9 cellular contexts compared by ENCODE assay signal in the genomic region with DNA sequence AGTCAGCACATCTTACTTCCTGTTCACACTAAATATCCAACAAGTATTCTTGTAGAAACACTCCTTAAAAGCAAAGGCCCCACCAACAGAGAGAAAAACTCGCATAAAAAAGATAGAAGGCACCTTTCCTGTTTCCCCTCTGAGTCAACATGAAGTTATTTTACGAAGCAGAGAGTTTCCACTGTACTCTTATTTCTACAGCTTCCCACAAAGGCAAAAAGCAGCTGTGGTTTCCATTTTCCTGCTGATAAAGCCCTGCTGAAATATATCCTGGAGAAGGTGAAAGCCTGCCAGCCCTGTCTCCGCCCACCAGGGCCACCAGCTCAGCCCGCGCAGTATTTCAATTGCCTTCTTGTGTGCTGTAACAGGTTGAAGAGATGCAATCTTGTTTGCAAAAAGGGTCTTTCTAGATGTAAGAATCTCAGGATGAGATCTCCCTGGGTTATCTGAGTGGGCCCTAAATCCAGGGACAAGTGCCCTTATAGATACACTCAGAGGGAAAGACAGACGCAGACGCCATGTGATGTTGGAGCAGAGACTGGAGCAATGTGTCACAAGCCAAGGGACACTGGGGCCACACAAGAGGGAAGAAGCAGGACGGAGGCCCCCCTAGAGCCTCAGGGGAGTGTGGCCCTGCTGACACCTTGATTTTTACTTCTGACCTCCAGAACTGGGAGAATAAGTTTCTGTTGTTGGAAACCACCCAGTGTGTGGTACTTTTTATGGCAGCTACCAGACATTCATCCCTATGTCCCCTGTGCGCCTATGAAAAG. TPM values are rescaled to one million over a fixed set of nuclear protein-coding genes. Genes with fewer than 3 reads are reported as not detected.
A peak's percentile ranks its signal among the peaks of the same experiment; 100 is the strongest.
DNase-seq lines count a peak whose midpoint lies in the region; ATAC-seq and TF ChIP-seq lines count a peak whose summit lies in the region.
"Had no signal": no experiment of that assay in that cellular context is flagged by ENCODE, and none has a peak within 500 bp of the region (broad histone marks: within the 10 kb centered on the region; RNA-seq: fewer than 3 reads in every experiment).

No MANE protein-coding gene starts in this region.

- DNase-seq in T-helper 1 cell (peak in 3 of 5 donors; percentile 44 to 73 (median 51)), brain microvascular endothelial cell (peak; percentile 22), natural killer cell (no peak), NCI-H446 treated with DMSO at 0.1 percent for 48 hours (lab: John Stamatoyannopoulos, UW) (no peak), AG20443 (ENCODE audit: low spot score) (no peak), GM23248 (no peak)

- no peak overlapping the region for H3K4me2 ChIP-seq in GM23248 (ENCODE audit: unreplicated experiment)

- H3F3A ChIP-seq in GM23248 (ENCODE audit: insufficient read depth): no peaks in the 10 kb centered on the region

- no peaks in the 10 kb centered on the region for H3K27me3 ChIP-seq in brain microvascular endothelial cell (replicated peaks)
- H3K27me3 ChIP-seq in GM23248 (replicated peaks; ENCODE audit: insufficient read depth): no peaks in the 10 kb centered on the region

- peak; percentile 31 for ATAC-seq in GM18868 (IDR thresholded peaks at IDR 0.05; ENCODE audit: unreplicated experiment)
- ATAC-seq in natural killer cell: peak; percentile 27 to 44 (median 44)
- ATAC-seq in GM19397 (IDR thresholded peaks at IDR 0.05; ENCODE audit: unreplicated experiment): no peak
- ATAC-seq: HCT116 had no signal

- H3K36me3 Mint-ChIP-seq in natural killer cell: no peaks in the 10 kb centered on the region

- H3K36me3 ChIP-seq in brain microvascular endothelial cell (replicated peaks) (no peaks in the 10 kb centered on the region), GM23248 (ENCODE audit: low read depth) (no peaks in the 10 kb centered on the region)

- H3K79me2 ChIP-seq in GM23248 (ENCODE audit: insufficient read depth): no peaks in the 10 kb centered on the region

- H3K4me1 ChIP-seq in GM23248 (ENCODE audit: insufficient read depth): no peaks in the 10 kb centered on the region; the same call in 1 of the 2 replicates

- no peaks in the 10 kb centered on the region for H3K9me3 Mint-ChIP-seq in natural killer cell

- peaks cover 84 to 92% of the 10 kb centered on the region in 2 donors for H3K4me1 Mint-ChIP-seq in natural killer cell

- WGBS in GM23248 (ENCODE audit: low coverage in 1 of 2, low lambda C conversion rate in 2 of 2, missing lambda C conversion rate in 2 of 2), 2 experiments: 78 to 79% methylated on average over 9 of the region's 9 CpGs

- no peak for TF ChIP-seq CTCF in brain microvascular endothelial cell (IDR thresholded peaks at IDR 0.05; ENCODE audit: low read depth, low read length, missing control alignments)
- no peak for TF ChIP-seq CTCF in natural killer cell (IDR thresholded peaks at IDR 0.05)

- no peaks in the 10 kb centered on the region for H3K9me2 ChIP-seq in GM23248 (ENCODE audit: insufficient read depth)

- H4K20me1 ChIP-seq in GM23248 (ENCODE audit: insufficient read depth): no peaks in the 10 kb centered on the region

- peak overlapping the region; percentile 80 for H3K4me3 Mint-ChIP-seq in natural killer cell

- no peak overlapping the region for H3K4me3 ChIP-seq in brain microvascular endothelial cell (ENCODE audit: low read depth, low read length)
- no peak overlapping the region for H3K4me3 ChIP-seq in GM23248

- in situ Hi-C loops in brain microvascular endothelial cell (cut with HindIII; ENCODE audit: low pct_ligation_motif_present, low sequenced_read_pairs) (no loop called here), GM23248 (cut with MboI) (no loop called here)

- no peaks in the 10 kb centered on the region for H3K27me3 Mint-ChIP-seq in natural killer cell (ENCODE audit: low read depth in 2 of 2)

- no peaks in the 10 kb centered on the region for H3K9me3 ChIP-seq in GM23248 (ENCODE audit: low read depth)

- peak overlapping the region; percentile 87 to 91 for H3K27ac Mint-ChIP-seq in natural killer cell

- no peak overlapping the region for H3K9ac ChIP-seq in GM23248

- intact Hi-C loops in natural killer cell (cut with micrococcal nuclease): no loop called here

- no peak overlapping the region for H3K27ac ChIP-seq in brain microvascular endothelial cell
- no peak overlapping the region for H3K27ac ChIP-seq in GM23248

- H2AFZ ChIP-seq in GM23248: no peak overlapping the region

RNA-seq across cellular contexts. Expression of gene SEMA4D, which starts 19.9 kb away (rescaled TPM):
- total RNA-seq in natural killer cell: 100 to 1,000 TPM; 354 to 448 (median 420) TPM
- 0.11 and 1.3 TPM in 2 replicates for total RNA-seq in GM23248 (2014; rRNA removed; shearing (Covaris generic))
- polyA plus RNA-seq in GM23248 (2016; fragmentation: Nextera tagmentation; extraction: Ambion mirVana): 0.11 and 0.25 TPM in 2 replicates

Comparison
In these comparisons a context has a peak if more than half of its experiments do, and no peak if none do; other contexts are left out.
1. DNase-seq: peak in T-helper 1 cell (3 of 5) and brain microvascular endothelial cell (single experiment); none in natural killer cell (single experiment), NCI-H446 treated with DMSO at 0.1 percent for 48 hours (single experiment), AG20443 (single experiment) and GM23248 (single experiment).
2. RNA of gene SEMA4D, which starts 19.9 kb away (total RNA-seq): 354 to 448 TPM in natural killer cell; 0.11 to 1.3 TPM in GM23248; every median in the first group is over 100 times any median in the second.